8 cellular contexts compared by ENCODE assay signal in genomic region chr17:81294512-81295030, GRCh38. TPM values are rescaled to one million over a fixed set of nuclear protein-coding genes. Genes with fewer than 3 reads are reported as not detected.
A peak's percentile ranks its signal among the peaks of the same experiment; 100 is the strongest.
DNase-seq lines count a peak whose midpoint lies in the region; ATAC-seq and TF ChIP-seq lines count a peak whose summit lies in the region.

No MANE protein-coding gene starts in this region.

- intact Hi-C loops in stomach (cut with DNase I; ENCODE audit: low total_unique reads) = no loop called here

- no peaks in the 10 kb centered on the region for H3K27me3 ChIP-seq in stomach

- in situ Hi-C loops in astrocyte of the spinal cord (cut with HindIII; ENCODE audit: low sequenced_read_pairs) = no loop called here

- TF ChIP-seq POLR2A in NB4 (IDR thresholded peaks at IDR 0.05; ENCODE audit: extremely low read depth, insufficient read length) (no peak), stomach (IDR thresholded peaks at IDR 0.05) (no peak)

- DNase-seq in AG08395 (ENCODE audit: low spot score) (peak; percentile 51), NB4 (ENCODE audit: low read depth) (peak; percentile 51), astrocyte of the spinal cord (ENCODE audit: low read depth, low spot score) (no peak), kidney glomerular epithelial cell (lab: John Stamatoyannopoulos, UW) (peak; percentile 17), stomach (peak; percentile 42), epidermal melanocyte (ENCODE audit: insufficient read length, low spot score) (no peak), DMS114 treated with DMSO at 0.1 percent for 48 hours (lab: John Stamatoyannopoulos, UW; ENCODE audit: unreplicated experiment) (no peak)

- ATAC-seq in GM19452 (IDR thresholded peaks at IDR 0.05; ENCODE audit: unreplicated experiment) = peak; percentile 24

- H3K27ac ChIP-seq in stomach = peak overlapping the region; percentile 93 to 99 (median 98)

- no peak for TF ChIP-seq CTCF in NB4 (IDR thresholded peaks at IDR 0.05; ENCODE audit: low read depth, low read length)
- no peak for TF ChIP-seq CTCF in astrocyte of the spinal cord (IDR thresholded peaks at IDR 0.05; ENCODE audit: low read depth, low read length)
- no peak for TF ChIP-seq CTCF in stomach (IDR thresholded peaks at IDR 0.05)

- H3K4me3 ChIP-seq in NB4 (ENCODE audit: low read depth, low read length) = peak overlapping the region; percentile 88
- peak overlapping the region; percentile 56 for H3K4me3 ChIP-seq in astrocyte of the spinal cord (ENCODE audit: low read depth, low read length)
- peak overlapping the region; percentile 71 to 92 (median 84) for H3K4me3 ChIP-seq in stomach

- H3K4me1 ChIP-seq in stomach = peaks cover 33 to 48% (median 45%) of the 10 kb centered on the region in 4 donors

- TF ChIP-seq EP300 in stomach (IDR thresholded peaks at IDR 0.05) = no peak

- H3K36me3 ChIP-seq in stomach = peaks cover 0 to 15% (median 12%) of the 10 kb centered on the region in 4 donors

- no peaks in the 10 kb centered on the region for H3K9me3 ChIP-seq in stomach

- WGBS in stomach, 5 donors = 0 to 2% (median 1%) methylated on average over 18 to 48 of the region's 48 CpGs

RNA-seq across cellular contexts. Expression of gene SLC38A10, which starts 0.5 kb away (rescaled TPM):
- total RNA-seq in stomach = 100 to 1,000 TPM in 2 of 5 donors, 10 to 100 TPM in 3; 27.4 to 140 (median 82.6) TPM
- 10 to 100 TPM; 18.6 to 78.1 (median 56.4) TPM for polyA plus RNA-seq in stomach

RNA-seq across cellular contexts. Expression of gene NDUFAF8, which starts 55.5 kb away (rescaled TPM):
- 100 to 1,000 TPM in 2 of 5 donors, 10 to 100 TPM in 2, not detected in 1; 14.5 to 185 (median 92.5) TPM for total RNA-seq in stomach
- 10 to 100 TPM; 37.7 to 60.8 (median 43.4) TPM for polyA plus RNA-seq in stomach

RNA-seq across cellular contexts. Expression of gene TEPSIN, which starts 55.7 kb away (rescaled TPM):
- total RNA-seq in stomach = 100 to 1,000 TPM in 2 of 5 donors, 10 to 100 TPM in 2, 1 to 10 TPM in 1; 9.4 to 295 (median 22.3) TPM
- 10 to 100 TPM; 15.1 to 31.6 (median 18.1) TPM for polyA plus RNA-seq in stomach

Comparison
In these comparisons a context has a peak if more than half of its experiments do, and no peak if none do; other contexts are left out.
1. DNase-seq: peak in AG08395 (single experiment), NB4 (single experiment), kidney glomerular epithelial cell (single experiment) and stomach (single experiment); none in astrocyte of the spinal cord (single experiment), epidermal melanocyte (single experiment) and DMS114 treated with DMSO at 0.1 percent for 48 hours (single experiment).
2. Peak in every context shown above with its lines, with median percentiles within 50 percentile points of each other: H3K4me3 ChIP-seq.